In the genomic region with DNA sequence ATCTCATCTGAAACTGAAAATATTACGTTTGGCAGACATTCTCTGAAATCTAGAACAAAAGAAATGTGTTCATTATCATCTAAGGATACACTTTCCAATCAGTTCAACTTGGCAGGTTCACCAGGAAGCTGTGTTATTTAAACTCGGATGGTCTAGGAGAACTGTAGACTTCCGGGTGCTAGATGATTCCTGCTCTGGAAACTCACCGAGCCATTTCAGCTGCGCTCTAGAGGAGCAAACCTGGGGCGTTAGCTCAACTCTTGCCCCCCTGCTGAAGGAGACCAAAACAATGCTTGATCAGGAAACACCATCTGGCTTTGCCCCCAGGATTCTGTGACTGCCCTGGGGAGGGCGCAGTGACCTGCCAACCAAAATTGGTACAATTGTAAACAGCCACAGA, we compare ENCODE assay signal across 19 cellular contexts. TPM values are rescaled to one million over a fixed set of nuclear protein-coding genes. Genes with fewer than 3 reads are reported as not detected.
DNase-seq lines count a peak whose midpoint lies in the region; ATAC-seq and TF ChIP-seq lines count a peak whose summit lies in the region.
"Had no signal": no experiment of that assay in that cellular context is flagged by ENCODE, and none has a peak within 500 bp of the region (broad histone marks: within the 10 kb centered on the region; RNA-seq: fewer than 3 reads in every experiment).

No MANE protein-coding gene starts in this region.

- H3K36me3 Mint-ChIP-seq in activated CD8-positive, alpha-beta memory T cell treated with anti-CD3 and anti-CD28 coated beads, Interleukin-2, amount 10 ng/mL, durations not matched to agents 7 days and 5 days = no peaks in the 10 kb centered on the region
- H3K36me3 Mint-ChIP-seq: activated naive CD4-positive, alpha-beta T cell treated with anti-CD3 and anti-CD28 coated beads, Interleukin-2, amount 50 U/mL, for 72 hours had no signal

- no peak overlapping the region for H3K4me3 Mint-ChIP-seq in activated CD8-positive, alpha-beta memory T cell treated with anti-CD3 and anti-CD28 coated beads, Interleukin-2, amount 10 ng/mL, durations not matched to agents 7 days and 5 days
- H3K4me3 Mint-ChIP-seq: activated T-helper 1 cell treated with anti-CD3 and anti-CD28 coated beads, Interleukin-12 subunit alpha, Interleukin-12 subunit beta, Interleukin-2, Interleukin-4 antibody, amounts not matched to agents 30 ng/mL and 10 ng/mL and 1 ng/mL, durations not matched to agents 14 hours and 24 hours and 36 hours; H9; neural crest cell had no signal

- peaks cover 61 to 90% (median 75%) of the 10 kb centered on the region in 4 donors for H3K4me1 ChIP-seq in stomach
- H3K4me1 ChIP-seq: BE2C had no signal

- CTCF ChIA-PET in activated CD8-positive, alpha-beta memory T cell treated with anti-CD3 and anti-CD28 coated beads, Interleukin-2, amount 10 ng/mL, durations not matched to agents 7 days and 5 days (lab: Charles Lee) = interaction anchor here (4.0 kb wide), 1 partner anchor 63 kb away, joined by 27 read pairs; no protein-coding TSS in a partner anchor

- no peak overlapping the region for H3K4me3 ChIP-seq in GM06990 (replicated peaks; ENCODE audit: low read depth, low read length)
- H3K4me3 ChIP-seq in stomach = peak overlapping the region in 1 of 4 donors; percentile 17
- H3K4me3 ChIP-seq: heart right ventricle had no signal

- intact Hi-C loops in stomach (cut with DNase I; ENCODE audit: low total_unique reads) = loop anchor here (5.0 kb wide), 1 partner anchor 62 kb away; no protein-coding TSS in a partner anchor

- peaks cover 1% of the 10 kb centered on the region for H3K27me3 ChIP-seq in GM06990 (replicated peaks; ENCODE audit: control insufficient read depth, insufficient read depth, low read length)
- H3K27me3 ChIP-seq in stomach = no peaks in the 10 kb centered on the region
- H3K27me3 ChIP-seq: BE2C, heart right ventricle had no signal

- peak; percentile 5 for TF ChIP-seq CTCF in GM06990 (IDR thresholded peaks at IDR 0.05; ENCODE audit: insufficient read depth, low read length, poor library complexity, severe bottlenecking)
- no peak for TF ChIP-seq CTCF in stomach (IDR thresholded peaks at IDR 0.05)

- WGBS in stomach, 5 donors = 21 to 54% (median 38%) methylated on average over 7 of the region's 7 CpGs

- H3K27ac Mint-ChIP-seq in activated CD8-positive, alpha-beta memory T cell treated with anti-CD3 and anti-CD28 coated beads, Interleukin-2, amount 10 ng/mL, durations not matched to agents 7 days and 5 days = no peak overlapping the region
- H3K27ac Mint-ChIP-seq: activated naive CD4-positive, alpha-beta T cell treated with anti-CD3 and anti-CD28 coated beads, Interleukin-2, amount 50 U/mL, for 72 hours; activated T-helper 1 cell treated with anti-CD3 and anti-CD28 coated beads, Interleukin-12 subunit alpha, Interleukin-12 subunit beta, Interleukin-2, Interleukin-4 antibody, amounts not matched to agents 30 ng/mL and 10 ng/mL and 1 ng/mL, durations not matched to agents 14 hours and 24 hours and 36 hours; H9 had no signal

- no peak for TF ChIP-seq EP300 in stomach (IDR thresholded peaks at IDR 0.05)

- H3K4me1 Mint-ChIP-seq in activated CD8-positive, alpha-beta memory T cell treated with anti-CD3 and anti-CD28 coated beads, Interleukin-2, amount 10 ng/mL, durations not matched to agents 7 days and 5 days = no peaks in the 10 kb centered on the region

- H3K27ac ChIP-seq in stomach = peak overlapping the region; percentile 62 to 94 (median 82)

- H3K36me3 ChIP-seq in GM06990 (ENCODE audit: control insufficient read depth, insufficient read depth, low read length) = no peaks in the 10 kb centered on the region
- peaks cover 5 to 40% (median 23%) of the 10 kb centered on the region in 4 donors for H3K36me3 ChIP-seq in stomach
- H3K36me3 ChIP-seq: BE2C had no signal

- no peaks in the 10 kb centered on the region for H3K9me3 ChIP-seq in stomach
- H3K9me3 ChIP-seq: BE2C, heart right ventricle had no signal

- no peaks in the 10 kb centered on the region for H3K9me3 Mint-ChIP-seq in activated CD8-positive, alpha-beta memory T cell treated with anti-CD3 and anti-CD28 coated beads, Interleukin-2, amount 10 ng/mL, durations not matched to agents 7 days and 5 days (ENCODE audit: low read depth)
- H3K9me3 Mint-ChIP-seq: activated naive CD4-positive, alpha-beta T cell treated with anti-CD3 and anti-CD28 coated beads, Interleukin-2, amount 50 U/mL, for 72 hours; activated T-helper 1 cell treated with anti-CD3 and anti-CD28 coated beads, Interleukin-12 subunit alpha, Interleukin-12 subunit beta, Interleukin-2, Interleukin-4 antibody, amounts not matched to agents 30 ng/mL and 10 ng/mL and 1 ng/mL, durations not matched to agents 14 hours and 24 hours and 36 hours; neural crest cell had no signal

- DNase-seq in GM06990 (ENCODE audit: extremely low read depth, insufficient read length) = no peak
- peak; percentile 39 for DNase-seq in NCI-H2196 (lab: John Stamatoyannopoulos, UW; ENCODE audit: unreplicated experiment)
- DNase-seq in left lobe of liver (ENCODE audit: low spot score) = no peak
- DNase-seq in stomach = peak; percentile 68
- DNase-seq in NCI-H1105 treated with DMSO at 0.1 percent for 48 hours (lab: John Stamatoyannopoulos, UW) = no peak
- DNase-seq in activated CD8-positive, alpha-beta memory T cell treated with anti-CD3 and anti-CD28 coated beads, Interleukin-2, amount 10 ng/mL, durations not matched to agents 7 days and 5 days = no peak
- no peak for DNase-seq in NCI-H2107 treated with DMSO at 0.1 percent for 48 hours (lab: John Stamatoyannopoulos, UW; ENCODE audit: unreplicated experiment)
- DNase-seq: activated CD4-positive, alpha-beta T cell treated with anti-CD3 and anti-CD28 coated beads for 1 hour; BE2C; H9; heart right ventricle; NCI-H1417 treated with DMSO at 0.1 percent for 48 hours; T1000 had no signal

- H3K27me3 Mint-ChIP-seq in activated CD8-positive, alpha-beta memory T cell treated with anti-CD3 and anti-CD28 coated beads, Interleukin-2, amount 10 ng/mL, durations not matched to agents 7 days and 5 days = peaks cover 24% of the 10 kb centered on the region

- TF ChIP-seq POLR2A in stomach (IDR thresholded peaks at IDR 0.05) = no peak

- ATAC-seq in left lobe of liver = peak; percentile 15
- no peak for ATAC-seq in activated CD8-positive, alpha-beta memory T cell treated with anti-CD3 and anti-CD28 coated beads, Interleukin-2, amount 10 ng/mL, durations not matched to agents 7 days and 5 days
- ATAC-seq: activated naive CD4-positive, alpha-beta T cell treated with anti-CD3 and anti-CD28 coated beads, Interleukin-2, amount 50 U/mL, for 72 hours had no signal

RNA-seq across cellular contexts. Expression of gene MLPH, which starts 22.9 kb away (rescaled TPM):
- total RNA-seq in left lobe of liver = 55.0 TPM
- total RNA-seq in stomach = 100 to 1,000 TPM; 182 to 657 (median 436) TPM
- polyA plus RNA-seq in stomach = 100 to 1,000 TPM in 1 of 3 donors, 10 to 100 TPM in 2; 61.3 to 308 (median 72.6) TPM
- not detected for total RNA-seq in activated CD8-positive, alpha-beta memory T cell treated with anti-CD3 and anti-CD28 coated beads, Interleukin-2, amount 10 ng/mL, durations not matched to agents 7 days and 5 days
- total RNA-seq: activated CD8-positive, alpha-beta memory T cell treated with anti-CD3 and anti-CD28 coated beads for 36 hours; activated naive CD4-positive, alpha-beta T cell treated with anti-CD3 and anti-CD28 coated beads, Interleukin-2, amount 50 U/mL, for 72 hours; activated T-helper 1 cell treated with anti-CD3 and anti-CD28 coated beads, Interleukin-12 subunit alpha, Interleukin-12 subunit beta, Interleukin-2, Interleukin-4 antibody, amounts not matched to agents 30 ng/mL and 10 ng/mL and 1 ng/mL, durations not matched to agents 14 hours and 24 hours and 36 hours; neural crest cell had no signal

RNA-seq across cellular contexts. Expression of gene PRLH, which starts 56.5 kb away (rescaled TPM):
- total RNA-seq in left lobe of liver (not detected), stomach (not detected)
- not detected for polyA plus RNA-seq in stomach
- total RNA-seq in activated CD8-positive, alpha-beta memory T cell treated with anti-CD3 and anti-CD28 coated beads, Interleukin-2, amount 10 ng/mL, durations not matched to agents 7 days and 5 days = not detected
- total RNA-seq: activated CD8-positive, alpha-beta memory T cell treated with anti-CD3 and anti-CD28 coated beads for 36 hours; activated naive CD4-positive, alpha-beta T cell treated with anti-CD3 and anti-CD28 coated beads, Interleukin-2, amount 50 U/mL, for 72 hours; activated T-helper 1 cell treated with anti-CD3 and anti-CD28 coated beads, Interleukin-12 subunit alpha, Interleukin-12 subunit beta, Interleukin-2, Interleukin-4 antibody, amounts not matched to agents 30 ng/mL and 10 ng/mL and 1 ng/mL, durations not matched to agents 14 hours and 24 hours and 36 hours; H9; heart right ventricle; neural crest cell; RPMI7951; temporal lobe had no signal
- polyA plus RNA-seq: heart right ventricle had no signal

Comparison
In these comparisons a context has a peak if more than half of its experiments do, and no peak if none do; other contexts are left out.
1. DNase-seq: peak in NCI-H2196 (single experiment) and stomach (single experiment); none in GM06990 (single experiment), left lobe of liver (single experiment), NCI-H1105 treated with DMSO at 0.1 percent for 48 hours (single experiment), activated CD8-positive, alpha-beta memory T cell treated with anti-CD3 and anti-CD28 coated beads, Interleukin-2, amount 10 ng/mL, durations not matched to agents 7 days and 5 days (single experiment) and NCI-H2107 treated with DMSO at 0.1 percent for 48 hours (single experiment).
2. RNA of gene MLPH, which starts 22.9 kb away (total RNA-seq): 182 to 657 TPM in stomach and 55.0 TPM in left lobe of liver (single experiment); not detected in activated CD8-positive, alpha-beta memory T cell treated with anti-CD3 and anti-CD28 coated beads, Interleukin-2, amount 10 ng/mL, durations not matched to agents 7 days and 5 days; every median in the first group is over 10 times any median in the second.